Comparison of ENCODE assay signal across 24 cellular contexts in the genomic region with DNA sequence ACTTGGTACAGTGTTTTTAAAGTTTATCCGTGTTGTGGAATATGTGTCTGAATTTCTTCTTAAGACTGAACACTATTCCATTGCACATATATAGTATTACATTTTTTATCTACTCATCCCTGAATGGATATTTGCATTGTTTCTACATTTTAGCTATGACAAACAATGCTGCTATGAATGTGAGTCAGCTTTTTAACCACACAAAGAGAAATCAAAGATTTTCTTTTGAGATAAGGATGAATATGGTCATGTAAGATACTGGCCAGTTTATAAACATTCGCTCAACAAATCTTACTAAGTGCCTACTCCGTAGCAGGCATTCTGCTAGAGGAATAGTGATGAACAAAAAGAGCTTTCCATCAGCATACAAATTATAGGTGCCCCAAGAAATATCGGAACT. TPM values are rescaled to one million over a fixed set of nuclear protein-coding genes. Genes with fewer than 3 reads are reported as not detected.
"Had no signal": no experiment of that assay in that cellular context is flagged by ENCODE, and none has a peak within 500 bp of the region (broad histone marks: within the 10 kb centered on the region; RNA-seq: fewer than 3 reads in every experiment).

No MANE protein-coding gene starts in this region.

- ATAC-seq: activated CD4-positive, CD25-positive, alpha-beta regulatory T cell treated with anti-CD3 and anti-CD28 coated beads, Interleukin-2, amount 50 U/mL, for 24 hours; activated naive CD4-positive, alpha-beta T cell treated with anti-CD3 and anti-CD28 coated beads, Interleukin-2, amount 50 U/mL, for 72 hours; activated naive CD8-positive, alpha-beta T cell treated with anti-CD3 and anti-CD28 coated beads, Interleukin-2, amount 50 U/mL, for 24 hours; activated T-cell treated with anti-CD3 and anti-CD28 coated beads, Interleukin-2, amount 50 U/mL, for 4 hours; body of pancreas; Right ventricle myocardium inferior had no signal

- H3K9me3 ChIP-seq: ascending aorta, body of pancreas, MG63 had no signal

- DNase-seq: activated CD4-positive, alpha-beta T cell treated with anti-CD3 and anti-CD28 coated beads for 4 hours; activated CD8-positive, alpha-beta memory T cell treated with anti-CD3 and anti-CD28 coated beads for 24 hours; activated effector memory CD4-positive, alpha-beta T cell treated with anti-CD3 and anti-CD28 coated beads, Interleukin-2, amount 50 U/mL, for 16 hours; activated naive CD4-positive, alpha-beta T cell treated with Interleukin-2 at 50 U/mL for 16 hours; activated naive CD8-positive, alpha-beta T cell treated with anti-CD3 and anti-CD28 coated beads, Interleukin-2, amount 50 U/mL, for 24 hours; activated T-cell treated with anti-CD3 and anti-CD28 coated beads, Interleukin-2, amount 50 U/mL, for 4 hours; amniotic stem cell; body of pancreas; MG63; MV-4-11; NCI-H1092 treated with DMSO at 0.1 percent for 48 hours; NCI-H1417 treated with DMSO at 0.1 percent for 48 hours; NCI-H1694 treated with DMSO at 0.1 percent for 48 hours; NCI-H2029 treated with DMSO at 0.1 percent for 48 hours; NCI-H345; NCI-H510A; NCI-H526 treated with DMSO at 0.1 percent for 48 hours; NK-92 treated with Interleukin-12 subunit alpha and Interleukin-12 subunit beta, amount 100 ng/mL, for 24 hours had no signal

- H3K4me1 ChIP-seq: ascending aorta, body of pancreas had no signal

- H3K27ac ChIP-seq: ascending aorta, body of pancreas, cardiac muscle cell, SK-N-MC had no signal

- H3K4me3 ChIP-seq: ascending aorta, body of pancreas, cardiac muscle cell, MG63, SK-N-MC had no signal

- H3K27me3 ChIP-seq: ascending aorta, body of pancreas, cardiac muscle cell, MG63 had no signal

- H3K36me3 ChIP-seq: ascending aorta, cardiac muscle cell, MG63 had no signal

RNA-seq across cellular contexts. Expression of a gene that starts 16.5 kb away (rescaled TPM):
- total RNA-seq: activated naive CD4-positive, alpha-beta T cell treated with anti-CD3 and anti-CD28 coated beads, Interleukin-2, amount 50 U/mL, for 72 hours; activated T-cell treated with anti-CD3 and anti-CD28 coated beads, Interleukin-2, amount 50 U/mL, for 4 hours; ascending aorta; body of pancreas; cardiac muscle cell; Right ventricle myocardium inferior had no signal
- polyA plus RNA-seq: cardiac muscle cell had no signal
